In the genomic region with DNA sequence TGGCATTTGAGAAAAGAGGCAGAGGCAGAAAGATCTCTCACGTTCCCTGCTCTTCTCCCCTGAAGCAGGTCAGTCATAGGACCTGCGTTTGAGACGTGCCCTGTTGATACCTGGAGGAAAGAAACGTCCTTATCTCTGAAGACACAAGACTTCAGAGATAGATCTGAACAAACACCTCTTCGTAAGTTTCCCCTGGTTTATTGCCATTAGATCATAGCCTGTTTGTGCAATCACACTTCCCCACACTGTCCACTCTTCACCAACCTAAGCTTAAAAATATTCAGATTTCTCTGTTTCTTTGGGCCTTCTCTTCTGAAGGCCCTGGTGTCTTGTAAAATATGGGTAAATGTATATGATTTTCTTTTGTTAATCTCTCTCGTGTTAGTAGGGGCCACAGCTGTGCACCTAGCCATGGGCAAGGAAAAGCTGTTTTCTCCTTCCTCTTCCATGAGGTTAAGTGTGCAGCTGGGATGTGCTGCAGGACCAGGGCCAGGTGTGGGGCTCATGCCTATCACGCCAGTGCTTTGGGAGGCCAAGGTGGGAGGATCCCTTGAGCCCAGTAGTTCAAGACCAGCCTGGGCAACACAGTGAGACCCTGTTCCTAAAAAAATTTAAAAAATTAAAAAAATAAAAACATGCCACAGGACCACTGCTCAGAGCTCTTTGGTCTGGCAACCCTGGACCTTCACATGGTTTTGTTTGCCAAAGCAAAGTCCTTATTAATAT, we compare ENCODE assay signal across 29 cellular contexts. TPM values are rescaled to one million over a fixed set of nuclear protein-coding genes. Genes with fewer than 3 reads are reported as not detected.
"Had no signal": no experiment of that assay in that cellular context is flagged by ENCODE, and none has a peak within 500 bp of the region (broad histone marks: within the 10 kb centered on the region; RNA-seq: fewer than 3 reads in every experiment).

No MANE protein-coding gene starts in this region.

- H3K36me3 ChIP-seq: brain microvascular endothelial cell, cardiac muscle cell had no signal

- ATAC-seq: activated T-helper 17 cell treated with anti-CD3 and anti-CD28 coated beads, Interleukin-2, amount 50 U/mL, for 72 hours had no signal

- FAIRE-seq: TTC549 had no signal

- H3K27me3 ChIP-seq: brain microvascular endothelial cell, cardiac muscle cell had no signal

- H3K4me3 ChIP-seq: cardiac muscle cell had no signal

- DNase-seq: activated CD4-positive, alpha-beta memory T cell treated with anti-CD3 and anti-CD28 coated beads, Interleukin-2, amount 10 ng/mL, durations not matched to agents 7 days and 5 days; activated CD4-positive, alpha-beta T cell treated with anti-CD3 and anti-CD28 coated beads, Interleukin-2, amount 50 U/mL, for 1 hour; activated CD4-positive, CD25-positive, alpha-beta regulatory T cell; activated gamma-delta T cell; activated naive CD4-positive, alpha-beta T cell treated with anti-CD3 and anti-CD28 coated beads for 36 hours; activated T-cell treated with anti-CD3 and anti-CD28 coated beads for 4 hours; activated T-cell treated with anti-CD3 and anti-CD28 coated beads, Interleukin-2, amount 50 U/mL, for 48 hours; amygdala; brain microvascular endothelial cell; Kasumi-1; KBM-7; NCI-H1105 treated with DMSO at 0.1 percent for 48 hours; NCI-H1436 treated with DMSO at 0.1 percent for 48 hours; NCI-H187 treated with DMSO at 0.1 percent for 48 hours; NCI-H2081 treated with DMSO at 0.1 percent for 48 hours; NCI-H2171; NCI-H226; NCI-H526; NCI-H774; SIG-M5; T-helper 2 cell; T1000 had no signal

- H3K27ac ChIP-seq: brain microvascular endothelial cell, cardiac muscle cell had no signal

RNA-seq across cellular contexts. Expression of a gene that starts 4.8 kb away (rescaled TPM):
- total RNA-seq: activated CD4-positive, alpha-beta memory T cell treated with anti-CD3 and anti-CD28 coated beads, Interleukin-2, amount 10 ng/mL, durations not matched to agents 7 days and 5 days; activated CD8-positive, alpha-beta memory T cell treated with anti-CD3 and anti-CD28 coated beads for 36 hours; activated naive CD4-positive, alpha-beta T cell treated with anti-CD3 and anti-CD28 coated beads for 36 hours; activated T-helper 17 cell treated with anti-CD3 and anti-CD28 coated beads, Interleukin-2, amount 50 U/mL, for 72 hours; cardiac muscle cell; NCI-H460; OCI-LY7; RPMI7951 had no signal
- polyA plus RNA-seq: cardiac muscle cell had no signal
